ENCODE assay signal across 26 cellular contexts in genomic region chr17:17539591-17539990, GRCh38. TPM values are rescaled to one million over a fixed set of nuclear protein-coding genes. Genes with fewer than 3 reads are reported as not detected.
DNase-seq lines count a peak whose midpoint lies in the region; ATAC-seq and TF ChIP-seq lines count a peak whose summit lies in the region.
"Had no signal": no experiment of that assay in that cellular context is flagged by ENCODE, and none has a peak within 500 bp of the region (broad histone marks: within the 10 kb centered on the region; RNA-seq: fewer than 3 reads in every experiment).

No MANE protein-coding gene starts in this region.

- H4K91ac ChIP-seq in IMR-90 (ENCODE audit: insufficient read depth, low read depth, low read length): peak overlapping the region; percentile 15; the same call in 1 of the 2 replicates

- 100% methylated on average over 3 of the region's 10 CpGs; no CpG with 5 or more reads in 1 of the 2 experiments for WGBS in IMR-90 (ENCODE audit: extremely low coverage in 2 of 2, insufficient read length in 1 of 2), 2 experiments
- WGBS in hepatocyte (ENCODE audit: low lambda C conversion rate, missing lambda C conversion rate): 83% methylated on average over 8 of the region's 10 CpGs

- no peak overlapping the region for H3K23ac ChIP-seq in IMR-90 (ENCODE audit: low read depth, low read length)

- POLR2A ChIA-PET in A673 (lab: Charles Lee; ENCODE audit: low non-redundant PET) (no interaction called here), IMR-90 (lab: Charles Lee; ENCODE audit: unreplicated experiment) (no interaction called here)

- no peaks in the 10 kb centered on the region for H3K9me3 Mint-ChIP-seq in progenitor cell of endocrine pancreas (ENCODE audit: low read depth)
- H3K9me3 Mint-ChIP-seq: activated CD4-positive, alpha-beta memory T cell treated with anti-CD3 and anti-CD28 coated beads for 36 hours; CD14-positive monocyte; IgD-negative memory B cell; neural crest cell had no signal

- H4K20me1 ChIP-seq in IMR-90 (ENCODE audit: insufficient read depth, low read length) (no peaks in the 10 kb centered on the region), hepatocyte (ENCODE audit: insufficient read depth, poor library complexity, severe bottlenecking) (no peaks in the 10 kb centered on the region)

- H3K27ac ChIP-seq in A673 (ENCODE audit: low read depth, low read length, poor library complexity, severe bottlenecking): peak overlapping the region; percentile 27
- H3K27ac ChIP-seq in IMR-90 (ENCODE audit: insufficient read depth, low read length): no peak overlapping the region
- peak overlapping the region; percentile 58 for H3K27ac ChIP-seq in hepatocyte

- no peak overlapping the region for H2AK5ac ChIP-seq in IMR-90 (ENCODE audit: low read depth, low read length)

- no peak for TF ChIP-seq POLR2A in IMR-90 (IDR thresholded peaks at IDR 0.05; ENCODE audit: low read depth, low read length)

- peaks cover 33% of the 10 kb centered on the region for H3K4me1 ChIP-seq in A673 (ENCODE audit: insufficient read depth, low read length, poor library complexity, severe bottlenecking)
- peaks cover 8% of the 10 kb centered on the region; the same call in 1 of the 2 replicates for H3K4me1 ChIP-seq in IMR-90 (ENCODE audit: control insufficient read depth, insufficient read depth, low read length)
- H3K4me1 ChIP-seq in hepatocyte (ENCODE audit: insufficient read depth): peaks cover 29% of the 10 kb centered on the region

- CTCF ChIA-PET in A673 (lab: Charles Lee): no interaction called here
- CTCF ChIA-PET in IMR-90 (lab: Yijun Ruan, JAX): no interaction called here

- ATAC-seq in IMR-90 (ENCODE audit: low read depth) (no peak), GM19023 (IDR thresholded peaks at IDR 0.05; ENCODE audit: unreplicated experiment) (no peak)
- ATAC-seq: heart right ventricle, left lung had no signal

- peak overlapping the region; percentile 89 for H3K27ac Mint-ChIP-seq in progenitor cell of endocrine pancreas
- H3K27ac Mint-ChIP-seq: activated CD4-positive, alpha-beta memory T cell treated with anti-CD3 and anti-CD28 coated beads for 36 hours; IgD-negative memory B cell had no signal

- in situ Hi-C loops in IMR-90 (cut with MboI; ENCODE audit: low sequenced_read_pairs) (no loop called here), GM13977 (cut with MboI; ENCODE audit: low pct_unique_long_range_greater_than_20kb, low sequenced_read_pairs, unreplicated experiment) (no loop called here)

- no peaks in the 10 kb centered on the region for H3K79me2 ChIP-seq in hepatocyte

- BruUV-seq in A673 (replicated peaks; lab: Mats Ljungman, UMichigan): no TSS peak
- no TSS peak for BruUV-seq in IMR-90 (replicated peaks; lab: Mats Ljungman, UMichigan)

- H3K27me3 ChIP-seq in A673 (replicated peaks; ENCODE audit: insufficient read depth, low read depth, low read length, poor library complexity) (no peaks in the 10 kb centered on the region), IMR-90 (ENCODE audit: control insufficient read depth, insufficient read depth, low read length) (no peaks in the 10 kb centered on the region), hepatocyte (no peaks in the 10 kb centered on the region)
- H3K27me3 ChIP-seq: heart right ventricle, left lung had no signal

- no peak overlapping the region for H3K18ac ChIP-seq in IMR-90 (ENCODE audit: low read depth, low read length)

- intact Hi-C loops in A673 (cut with micrococcal nuclease; ENCODE audit: unreplicated experiment) (no loop called here), IMR-90 (cut with micrococcal nuclease) (no loop called here)

- H3K9me2 ChIP-seq in hepatocyte (replicated peaks; ENCODE audit: insufficient read depth): no peaks in the 10 kb centered on the region

- TF ChIP-seq CTCF in A673 (conservative IDR thresholded peaks at IDR 0.05; ENCODE audit: low read depth, low read length) (no peak), IMR-90 (conservative IDR thresholded peaks at IDR 0.05; ENCODE audit: low read depth, low read length) (no peak), hepatocyte (IDR thresholded peaks at IDR 0.05; ENCODE audit: poor library complexity) (no peak), progenitor cell of endocrine pancreas (IDR thresholded peaks at IDR 0.05; ENCODE audit: unreplicated experiment) (no peak), GM13977 (IDR thresholded peaks at IDR 0.05; ENCODE audit: extremely low read depth, insufficient read depth, missing control alignments) (no peak)

- no peak overlapping the region for H2BK15ac ChIP-seq in IMR-90 (ENCODE audit: low read depth, low read length)

- H3K9ac ChIP-seq in IMR-90 (ENCODE audit: low read depth, low read length): no peak overlapping the region

- no peaks in the 10 kb centered on the region for H3K79me1 ChIP-seq in IMR-90 (ENCODE audit: low read depth in 1 of 2, low read length in 2 of 2)

- no peaks in the 10 kb centered on the region for H3K36me3 Mint-ChIP-seq in progenitor cell of endocrine pancreas (ENCODE audit: insufficient read depth)
- H3K36me3 Mint-ChIP-seq: activated CD4-positive, alpha-beta memory T cell treated with anti-CD3 and anti-CD28 coated beads for 36 hours; CD14-positive monocyte had no signal

- H3K4me3 Mint-ChIP-seq in progenitor cell of endocrine pancreas (ENCODE audit: low read depth): no peak overlapping the region
- H3K4me3 Mint-ChIP-seq: activated CD4-positive, alpha-beta memory T cell treated with anti-CD3 and anti-CD28 coated beads for 36 hours; CD14-positive monocyte; IgD-negative memory B cell; neural crest cell had no signal

- H4K5ac ChIP-seq in IMR-90 (ENCODE audit: low read depth, low read length): no peak overlapping the region

- dilution Hi-C loops in IMR-90 (cut with HindIII; ENCODE audit: low sequenced_read_pairs, unreplicated experiment): no loop called here

- H2BK5ac ChIP-seq in IMR-90 (ENCODE audit: low read depth, low read length, poor library complexity, severe bottlenecking): no peak overlapping the region

- H3K4me1 Mint-ChIP-seq in progenitor cell of endocrine pancreas (ENCODE audit: low read depth): peaks cover 33% of the 10 kb centered on the region
- H3K4me1 Mint-ChIP-seq: IgD-negative memory B cell had no signal

- H3K4me2 ChIP-seq in IMR-90 (ENCODE audit: low read depth, low read length) (no peak overlapping the region), hepatocyte (no peak overlapping the region)

- DNase-seq in A673 (ENCODE audit: low spot score): no peak
- no peak for DNase-seq in IMR-90
- no peak for DNase-seq in hepatocyte (ENCODE audit: low spot score)
- DNase-seq in progenitor cell of endocrine pancreas (ENCODE audit: low spot score, unreplicated experiment): no peak
- no peak for DNase-seq in activated effector memory CD4-positive, alpha-beta T cell treated with Interleukin-2 at 50 U/mL for 16 hours
- no peak for DNase-seq in dedifferentiated amniotic fluid mesenchymal stem cell (ENCODE audit: extremely low spot score)
- no peak for DNase-seq in GM13977 (ENCODE audit: low spot score)
- DNase-seq: activated CD4-positive, alpha-beta memory T cell treated with anti-CD3 and anti-CD28 coated beads for 36 hours; activated CD4-positive, CD25-positive, alpha-beta regulatory T cell; activated effector memory CD4-positive, alpha-beta T cell treated with anti-CD3 and anti-CD28 coated beads, Interleukin-2, amount 50 U/mL, for 16 hours; effector CD8-positive, alpha-beta T cell; EL; foreskin fibroblast; NCI-H2029; NCI-H226; OCI-M1; stimulated activated CD4-positive, alpha-beta T cell treated with anti-CD3 and anti-CD28 coated beads, Interleukin-1b, Interleukin-23, amount 100 ng/mL, for 48 hours; T-helper 9 cell had no signal

- H4K8ac ChIP-seq in IMR-90 (ENCODE audit: low read depth in 2 of 2, low read length in 2 of 2): no peak overlapping the region

- no peak for TF ChIP-seq RAD21 in IMR-90 (IDR thresholded peaks at IDR 0.05; ENCODE audit: low read length)

- H3K9me1 ChIP-seq in IMR-90 (ENCODE audit: insufficient read depth, low read length): 0 out of 2 replicates have a peak, but pooled peaks cover 4% of the 10 kb centered on the region

- no peak overlapping the region for H3K56ac ChIP-seq in IMR-90 (ENCODE audit: extremely low read depth, insufficient read depth, low read length)

- no peak overlapping the region for H3K4ac ChIP-seq in IMR-90 (ENCODE audit: low read depth, low read length)

- no peaks in the 10 kb centered on the region for H3K27me3 Mint-ChIP-seq in progenitor cell of endocrine pancreas
- H3K27me3 Mint-ChIP-seq: activated CD4-positive, alpha-beta memory T cell treated with anti-CD3 and anti-CD28 coated beads for 36 hours had no signal

- H3K4me3 ChIP-seq in A673 (ENCODE audit: low read depth, low read length, poor library complexity, severe bottlenecking): no peak overlapping the region
- H3K4me3 ChIP-seq in IMR-90 (ENCODE audit: insufficient read depth, low read depth, low read length): no peak overlapping the region
- H3K4me3 ChIP-seq in hepatocyte: no peak overlapping the region
- H3K4me3 ChIP-seq: HAP-1, heart right ventricle, left lung, skin epidermis had no signal

- H3K14ac ChIP-seq in IMR-90 (replicated peaks; ENCODE audit: low read depth, low read length): no peak overlapping the region

- no peak overlapping the region for H2BK120ac ChIP-seq in IMR-90 (ENCODE audit: low read depth, low read length)

- H2BK20ac ChIP-seq in IMR-90 (ENCODE audit: low read depth, low read length): no peak overlapping the region

- H2AFZ ChIP-seq in IMR-90 (replicated peaks; ENCODE audit: low read length, poor library complexity) (no peak overlapping the region), hepatocyte (no peak overlapping the region)

- no peaks in the 10 kb centered on the region for H3K9me3 ChIP-seq in A673 (ENCODE audit: low read depth, low read length, poor library complexity, severe bottlenecking)
- H3K9me3 ChIP-seq in IMR-90 (ENCODE audit: control insufficient read depth, insufficient read depth, low read length): no peaks in the 10 kb centered on the region
- no peaks in the 10 kb centered on the region for H3K9me3 ChIP-seq in hepatocyte (ENCODE audit: low read depth)
- H3K9me3 ChIP-seq: HAP-1, heart right ventricle, left lung had no signal

- H2AK9ac ChIP-seq in IMR-90 (replicated peaks; ENCODE audit: low read depth, low read length, poor library complexity): no peak overlapping the region

- H3K36me3 ChIP-seq in A673 (ENCODE audit: insufficient read depth, low read length, poor library complexity, severe bottlenecking): no peaks in the 10 kb centered on the region
- no peaks in the 10 kb centered on the region for H3K36me3 ChIP-seq in IMR-90 (ENCODE audit: control insufficient read depth, insufficient read depth, low read length)
- no peaks in the 10 kb centered on the region for H3K36me3 ChIP-seq in hepatocyte (replicated peaks; ENCODE audit: insufficient read depth, low read depth)
- H3K36me3 ChIP-seq: HAP-1, heart right ventricle, left lung had no signal

RNA-seq across cellular contexts. Expression of gene RASD1, which starts 43.4 kb away (rescaled TPM):
- total RNA-seq in A673 (2021) (0.21 and 0.24 TPM in 2 replicates), IMR-90 (2012; rRNA removed) (0.54 and 1.1 TPM in 2 replicates), hepatocyte (23.5 and 24.0 TPM in 2 replicates), progenitor cell of endocrine pancreas (4.6 and 5.6 TPM in 2 replicates)
- polyA plus RNA-seq in IMR-90 (2012; rRNA removed) (1.4 and 1.8 TPM in 2 replicates), hepatocyte (44.8 and 46.9 TPM in 2 replicates)
- 1.2 and 5.9 TPM in 2 replicates for polyA plus RNA-seq in IMR-90 (2012; cell fraction: cytosol; rRNA removed)
- polyA plus RNA-seq in IMR-90 (2012; cell fraction: nucleus; rRNA removed; ENCODE audit: low replicate concordance): 8.4 and 9.1 TPM in 2 replicates

RNA-seq across cellular contexts. Expression of gene PEMT, which starts 51.9 kb away (rescaled TPM):
- total RNA-seq in A673 (2021) (39.8 and 43.1 TPM in 2 replicates), IMR-90 (2012; rRNA removed) (23.3 and 25.0 TPM in 2 replicates), hepatocyte (50.1 and 58.6 TPM in 2 replicates), progenitor cell of endocrine pancreas (61.3 and 67.0 TPM in 2 replicates)
- polyA plus RNA-seq in IMR-90 (2012; rRNA removed) (49.5 and 54.5 TPM in 2 replicates), hepatocyte (70.4 and 78.9 TPM in 2 replicates)
- 32.8 and 68.4 TPM in 2 replicates for polyA plus RNA-seq in IMR-90 (2012; cell fraction: cytosol; rRNA removed)
- 12.5 and 28.3 TPM in 2 replicates for polyA plus RNA-seq in IMR-90 (2012; cell fraction: nucleus; rRNA removed; ENCODE audit: low replicate concordance)
